21 cellular contexts compared by ENCODE assay signal in the genomic region with DNA sequence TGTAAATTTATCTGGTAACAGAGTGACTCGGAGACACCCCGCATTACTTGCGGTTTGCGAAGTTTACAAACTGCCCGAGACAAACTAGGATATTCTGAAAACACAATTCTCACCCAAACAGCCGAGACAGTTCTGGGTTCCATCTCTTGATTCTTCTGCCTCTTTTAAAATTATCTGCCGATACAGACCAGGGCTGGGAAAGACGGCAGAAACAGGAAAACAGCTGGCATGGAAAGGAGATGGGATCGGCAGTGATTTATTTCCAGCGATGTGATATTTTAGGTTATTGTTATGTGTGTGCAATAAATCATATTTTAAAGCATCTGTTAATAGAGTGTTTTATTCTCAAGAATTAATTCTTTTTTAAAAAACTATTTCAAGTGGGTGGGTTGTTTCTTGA.
DNase-seq lines count a peak whose midpoint lies in the region; ATAC-seq and TF ChIP-seq lines count a peak whose summit lies in the region.
"Had no signal": no experiment of that assay in that cellular context is flagged by ENCODE, and none has a peak within 500 bp of the region (broad histone marks: within the 10 kb centered on the region; RNA-seq: fewer than 3 reads in every experiment).

No MANE protein-coding gene starts in this region.

- no peaks in the 10 kb centered on the region for H3K27me3 Mint-ChIP-seq in dendritic cell treated with granulocyte-macrophage colony-stimulating factor and Interleukin-4, amounts not matched to agents 40 ng/mL and 50 ng/mL, for 4 days
- H3K27me3 Mint-ChIP-seq in nephron progenitor cell (ENCODE audit: low read depth, poor library complexity), result no peaks in the 10 kb centered on the region

- POLR2A ChIA-PET in SK-N-SH (lab: Yijun Ruan, JAX), result no interaction called here

- H3K9me3 Mint-ChIP-seq in dendritic cell treated with granulocyte-macrophage colony-stimulating factor and Interleukin-4, amounts not matched to agents 40 ng/mL and 50 ng/mL, for 4 days, result no peaks in the 10 kb centered on the region
- no peaks in the 10 kb centered on the region for H3K9me3 Mint-ChIP-seq in nephron progenitor cell
- H3K9me3 Mint-ChIP-seq: HFFc6 had no signal

- H3K9me2 ChIP-seq in SK-N-SH, result no peaks in the 10 kb centered on the region

- H3K4me1 ChIP-seq in SK-N-SH (ENCODE audit: control insufficient read depth in 1 of 2, insufficient read depth in 2 of 2, low read depth in 1 of 2, low read length in 1 of 2), result peaks cover 0 to 76% of the 10 kb centered on the region in 2 experiments; a peak in 2 of 4 replicates

- H3K9me3 ChIP-seq in SK-N-SH, result no peaks in the 10 kb centered on the region
- H3K9me3 ChIP-seq: A549, BLaER1 had no signal

- TF ChIP-seq CTCF in SK-N-SH (IDR thresholded peaks at IDR 0.05), result no peak
- TF ChIP-seq CTCF in nephron progenitor cell (IDR thresholded peaks at IDR 0.05), result no peak

- WGBS in SK-N-SH (ENCODE audit: low lambda C conversion rate), result 78% methylated on average over 10 of the region's 10 CpGs

- intact Hi-C loops in dendritic cell treated with granulocyte-macrophage colony-stimulating factor and Interleukin-4, amounts not matched to agents 40 ng/mL and 50 ng/mL, for 4 days (cut with micrococcal nuclease), result no loop called here
- intact Hi-C loops in sciatic nerve (cut with DNase I), result no loop called here

- H3K4me1 Mint-ChIP-seq in dendritic cell treated with granulocyte-macrophage colony-stimulating factor and Interleukin-4, amounts not matched to agents 40 ng/mL and 50 ng/mL, for 4 days (ENCODE audit: low read depth), result peaks cover 73% of the 10 kb centered on the region
- peaks cover 96% of the 10 kb centered on the region for H3K4me1 Mint-ChIP-seq in nephron progenitor cell

- CTCF ChIA-PET in SK-N-SH (lab: Yijun Ruan, JAX), result interaction anchor here (2.6 to 21.2 kb wide), 4 partner anchors 11 to 31 kb away, joined by 8 to 473 read pairs (median 80); no protein-coding TSS in a partner anchor

- H3K79me2 ChIP-seq in SK-N-SH (ENCODE audit: insufficient read depth), result no peaks in the 10 kb centered on the region

- no peak overlapping the region for H3K9ac ChIP-seq in SK-N-SH
- H3K9ac ChIP-seq: BLaER1 had no signal

- ATAC-seq in SK-N-SH treated with all-trans-retinoic acid at 6 μM for 48 hours, result no peak
- ATAC-seq in sciatic nerve, result no peak
- ATAC-seq in GM19023 (IDR thresholded peaks at IDR 0.05; ENCODE audit: unreplicated experiment), result no peak
- ATAC-seq: A549, HCT116 had no signal

- no peaks in the 10 kb centered on the region for H3K36me3 ChIP-seq in SK-N-SH (replicated peaks in 1 of 2; ENCODE audit: control insufficient read depth in 1 of 2, insufficient read depth in 2 of 2, low read length in 1 of 2)
- H3K36me3 ChIP-seq: BLaER1 had no signal

- TF ChIP-seq RAD21 in SK-N-SH (IDR thresholded peaks at IDR 0.05; ENCODE audit: low read length), result no peak

- H3K36me3 Mint-ChIP-seq in dendritic cell treated with granulocyte-macrophage colony-stimulating factor and Interleukin-4, amounts not matched to agents 40 ng/mL and 50 ng/mL, for 4 days (ENCODE audit: low read depth), result no peaks in the 10 kb centered on the region
- no peaks in the 10 kb centered on the region for H3K36me3 Mint-ChIP-seq in nephron progenitor cell (ENCODE audit: low read depth)
- H3K36me3 Mint-ChIP-seq: CD14-positive monocyte; CD4-positive, alpha-beta memory T cell had no signal

- peak overlapping the region in 1 of 2 experiments; percentile 24; a peak in 2 of 4 replicates for H3K27ac ChIP-seq in SK-N-SH (ENCODE audit: low read depth in 2 of 2, low read length in 1 of 2)
- H3K27ac ChIP-seq: 22Rv1, A549, BLaER1, HL-60 had no signal

- peaks cover 14% of the 10 kb centered on the region for H3F3A ChIP-seq in SK-N-SH (replicated peaks; ENCODE audit: insufficient read depth)

- peaks cover 19% of the 10 kb centered on the region; the same call in 1 of the 2 replicates for H3K27me3 ChIP-seq in SK-N-SH (ENCODE audit: insufficient read depth)

- H4K20me1 ChIP-seq in SK-N-SH (ENCODE audit: insufficient read depth), result no peaks in the 10 kb centered on the region

- DNase-seq in SK-N-SH (no peak), nephron progenitor cell (no peak), sciatic nerve (ENCODE audit: low spot score) (peak; percentile 19), cerebellum (ENCODE audit: low spot score) (no peak)
- DNase-seq in activated T-cell treated with anti-CD3 and anti-CD28 coated beads, Interleukin-2, amount 50 U/mL, for 48 hours, result no peak
- DNase-seq: AML-193; CD4-positive, alpha-beta memory T cell; DMS153; DMS79; GDM1; GOT3; HFFc6 had no signal

- TF ChIP-seq EP300 in SK-N-SH (IDR thresholded peaks at IDR 0.05; ENCODE audit: borderline replicate concordance in 1 of 2, low read depth in 1 of 2, low read length in 1 of 2), result 0 out of 4 replicates have a peak, but pooled peaks of 1 of the 2 experiments have one; percentile 9

- H2AFZ ChIP-seq in SK-N-SH (ENCODE audit: low read depth), result no peak overlapping the region

- H3K4me2 ChIP-seq in SK-N-SH, result no peak overlapping the region
- H3K4me2 ChIP-seq: A549, BLaER1 had no signal

- no peak overlapping the region for H3K4me3 Mint-ChIP-seq in dendritic cell treated with granulocyte-macrophage colony-stimulating factor and Interleukin-4, amounts not matched to agents 40 ng/mL and 50 ng/mL, for 4 days
- H3K4me3 Mint-ChIP-seq in nephron progenitor cell, result peak overlapping the region; percentile 64
- H3K4me3 Mint-ChIP-seq: CD14-positive monocyte, HFFc6 had no signal

- peak overlapping the region; percentile 92 for H3K27ac Mint-ChIP-seq in dendritic cell treated with granulocyte-macrophage colony-stimulating factor and Interleukin-4, amounts not matched to agents 40 ng/mL and 50 ng/mL, for 4 days
- peak overlapping the region; percentile 71 for H3K27ac Mint-ChIP-seq in nephron progenitor cell
- H3K27ac Mint-ChIP-seq: HFFc6 had no signal

- H3K4me3 ChIP-seq in SK-N-SH (ENCODE audit: low read depth in 2 of 2, low read length in 1 of 2), result no peak overlapping the region
- H3K4me3 ChIP-seq: A549, BLaER1 had no signal

TF ChIP-seq in SK-N-SH, 30 proteins besides CTCF, POLR2A, EP300 and RAD21:
- TF ChIP-seq GATA2 (CRISPR knock-in tag; IDR thresholded peaks at IDR 0.05), result peak; percentile 52
- no peak for TF ChIP-seq NFIC (IDR thresholded peaks at IDR 0.05; ENCODE audit: borderline replicate concordance)

TF ChIP-seq in SK-N-SH treated with all-trans-retinoic acid at 6 μM for 48 hours, 23 proteins besides CTCF, POLR2A, EP300 and RAD21:
- TF ChIP-seq, protein P1, sequence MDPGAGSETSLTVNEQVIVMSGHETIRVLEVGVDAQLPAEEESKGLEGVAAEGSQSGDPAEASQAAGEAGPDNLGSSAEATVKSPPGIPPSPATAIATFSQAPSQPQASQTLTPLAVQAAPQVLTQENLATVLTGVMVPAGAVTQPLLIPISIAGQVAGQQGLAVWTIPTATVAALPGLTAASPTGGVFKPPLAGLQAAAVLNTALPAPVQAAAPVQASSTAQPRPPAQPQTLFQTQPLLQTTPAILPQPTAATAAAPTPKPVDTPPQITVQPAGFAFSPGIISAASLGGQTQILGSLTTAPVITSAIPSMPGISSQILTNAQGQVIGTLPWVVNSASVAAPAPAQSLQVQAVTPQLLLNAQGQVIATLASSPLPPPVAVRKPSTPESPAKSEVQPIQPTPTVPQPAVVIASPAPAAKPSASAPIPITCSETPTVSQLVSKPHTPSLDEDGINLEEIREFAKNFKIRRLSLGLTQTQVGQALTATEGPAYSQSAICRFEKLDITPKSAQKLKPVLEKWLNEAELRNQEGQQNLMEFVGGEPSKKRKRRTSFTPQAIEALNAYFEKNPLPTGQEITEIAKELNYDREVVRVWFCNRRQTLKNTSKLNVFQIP (CRISPR knock-in tag; IDR thresholded peaks at IDR 0.05; ENCODE audit: borderline replicate concordance, low read depth), result no peak
